ENCODE assay signal across 22 cellular contexts in genomic region chr4:77710684-77711083, GRCh38.
DNase-seq lines count a peak whose midpoint lies in the region; ATAC-seq, FAIRE-seq and TF ChIP-seq lines count a peak whose summit lies in the region.
"Had no signal": no experiment of that assay in that cellular context is flagged by ENCODE, and none has a peak within 500 bp of the region (broad histone marks: within the 10 kb centered on the region; RNA-seq: fewer than 3 reads in every experiment).

No MANE protein-coding gene starts in this region.

- peaks cover 9% of the 10 kb centered on the region for H3K36me3 Mint-ChIP-seq in activated naive CD4-positive, alpha-beta T cell treated with anti-CD3 and anti-CD28 coated beads, Interleukin-2, amount 50 U/mL, for 24 hours
- H3K36me3 Mint-ChIP-seq in CD8-positive, alpha-beta memory T cell: peaks cover 10 to 39% (median 17%) of the 10 kb centered on the region in 3 donors

- peak overlapping the region; percentile 20 for H3K27ac Mint-ChIP-seq in activated naive CD4-positive, alpha-beta T cell treated with anti-CD3 and anti-CD28 coated beads, Interleukin-2, amount 50 U/mL, for 24 hours
- peak overlapping the region in 5 of 8 donors; percentile 18 to 87 (median 70) for H3K27ac Mint-ChIP-seq in CD8-positive, alpha-beta memory T cell

- no peak for TF ChIP-seq POLR2A in body of pancreas (IDR thresholded peaks at IDR 0.05)

- CTCF ChIA-PET in CD8-positive, alpha-beta memory T cell (lab: Charles Lee): no interaction called here

- intact Hi-C loops in body of pancreas (cut with DNase I) (no loop called here), pancreas (cut with DNase I) (no loop called here)

- H3K9me3 Mint-ChIP-seq in activated naive CD4-positive, alpha-beta T cell treated with anti-CD3 and anti-CD28 coated beads, Interleukin-2, amount 50 U/mL, for 24 hours: no peaks in the 10 kb centered on the region
- no peaks in the 10 kb centered on the region for H3K9me3 Mint-ChIP-seq in CD8-positive, alpha-beta memory T cell

- H3K4me1 Mint-ChIP-seq in activated naive CD4-positive, alpha-beta T cell treated with anti-CD3 and anti-CD28 coated beads, Interleukin-2, amount 50 U/mL, for 24 hours: peaks cover 8% of the 10 kb centered on the region
- peaks cover 4 to 17% (median 11%) of the 10 kb centered on the region in 3 donors for H3K4me1 Mint-ChIP-seq in CD8-positive, alpha-beta memory T cell

- no peaks in the 10 kb centered on the region for H3K9me3 ChIP-seq in CD8-positive, alpha-beta memory T cell (ENCODE audit: low read length)
- no peaks in the 10 kb centered on the region for H3K9me3 ChIP-seq in body of pancreas
- H3K9me3 ChIP-seq in pancreas: no peaks in the 10 kb centered on the region

- no peak overlapping the region for H3K4me3 ChIP-seq in CD8-positive, alpha-beta memory T cell (ENCODE audit: low read length)
- H3K4me3 ChIP-seq in body of pancreas: no peak overlapping the region
- no peak overlapping the region for H3K4me3 ChIP-seq in pancreas
- H3K4me3 ChIP-seq: GM12878, GM23248 had no signal

- H3K36me3 ChIP-seq in CD8-positive, alpha-beta memory T cell (ENCODE audit: insufficient read depth, low read length): peaks cover 5% of the 10 kb centered on the region
- H3K36me3 ChIP-seq in body of pancreas (replicated peaks in 1 of 2; ENCODE audit: insufficient read depth in 1 of 2, low read depth in 2 of 2): no peaks in the 10 kb centered on the region
- H3K36me3 ChIP-seq in pancreas: no peaks in the 10 kb centered on the region

- no peaks in the 10 kb centered on the region for H3K27me3 Mint-ChIP-seq in activated naive CD4-positive, alpha-beta T cell treated with anti-CD3 and anti-CD28 coated beads, Interleukin-2, amount 50 U/mL, for 24 hours
- H3K27me3 Mint-ChIP-seq in CD8-positive, alpha-beta memory T cell: no peaks in the 10 kb centered on the region

- H3K4me1 ChIP-seq in CD8-positive, alpha-beta memory T cell (ENCODE audit: insufficient read depth, low read length): no peaks in the 10 kb centered on the region
- H3K4me1 ChIP-seq in body of pancreas: peaks cover 51% of the 10 kb centered on the region
- peaks cover 6 to 18% (median 13%) of the 10 kb centered on the region in 3 donors for H3K4me1 ChIP-seq in pancreas

- 39 to 69% methylated on average over 1 of the region's 1 CpG for WGBS in body of pancreas, 2 donors
- 43 to 65% methylated on average over 1 of the region's 1 CpG for WGBS in pancreas, 2 donors

- H3K27me3 ChIP-seq in CD8-positive, alpha-beta memory T cell (ENCODE audit: insufficient read depth, low read length, poor library complexity, severe bottlenecking): no peaks in the 10 kb centered on the region
- H3K27me3 ChIP-seq in body of pancreas: no peaks in the 10 kb centered on the region
- H3K27me3 ChIP-seq in pancreas: no peaks in the 10 kb centered on the region

- ATAC-seq in body of pancreas: peak; percentile 59
- ATAC-seq in pancreas: peak; percentile 55 to 74 (median 67)

- no peak overlapping the region for H3K4me3 Mint-ChIP-seq in activated naive CD4-positive, alpha-beta T cell treated with anti-CD3 and anti-CD28 coated beads, Interleukin-2, amount 50 U/mL, for 24 hours
- H3K4me3 Mint-ChIP-seq in CD8-positive, alpha-beta memory T cell: no peak overlapping the region

- no peak for FAIRE-seq in pancreas (lab: Jason Lieb, UNC)
- FAIRE-seq: D721Med had no signal

- TF ChIP-seq CTCF in body of pancreas (IDR thresholded peaks at IDR 0.05) (no peak), pancreas (IDR thresholded peaks at IDR 0.05) (no peak)

- no peak overlapping the region for H3K27ac ChIP-seq in CD8-positive, alpha-beta memory T cell (ENCODE audit: low read depth, low read length)
- peak overlapping the region; percentile 4 to 69 (median 36) for H3K27ac ChIP-seq in body of pancreas
- H3K27ac ChIP-seq in pancreas: no peak overlapping the region
- H3K27ac ChIP-seq: GM23248, KMS-11 had no signal

- DNase-seq in activated naive CD4-positive, alpha-beta T cell (lab: John Stamatoyannopoulos, UW): no peak
- DNase-seq in CD8-positive, alpha-beta memory T cell: no peak
- DNase-seq in body of pancreas (peak; percentile 23 to 68 (median 50)), pancreas (peak in 2 of 6 donors; percentile 22 to 39), SW480 (ENCODE audit: low spot score) (no peak), hepatic stellate cell (ENCODE audit: low spot score) (no peak)
- DNase-seq: EL, GDM1, GM23248, H7, IMR-90, NCI-H1048, NCI-H1694 treated with DMSO at 0.1 percent for 48 hours, NCI-H2081, NCI-H2227 treated with DMSO at 0.1 percent for 48 hours, NCI-H526 treated with DMSO at 0.1 percent for 48 hours, Right ventricle myocardium superior, RPMI8226 had no signal

- POLR2A ChIA-PET in CD8-positive, alpha-beta memory T cell (lab: Charles Lee): no interaction called here

Comparison
In these comparisons a context has a peak if more than half of its experiments do, and no peak if none do; other contexts are left out.
1. DNase-seq: peak in body of pancreas (4 of 4); none in activated naive CD4-positive, alpha-beta T cell (0 of 4), CD8-positive, alpha-beta memory T cell (0 of 5), SW480 (single experiment) and hepatic stellate cell (single experiment).
2. H3K27ac ChIP-seq: peak in body of pancreas (4 of 4); none in CD8-positive, alpha-beta memory T cell (single experiment) and pancreas (0 of 4).